ENCODE assay signal across 29 cellular contexts in genomic region chr4:39346856-39347519, GRCh38. TPM values are rescaled to one million over a fixed set of nuclear protein-coding genes. Genes with fewer than 3 reads are reported as not detected.
DNase-seq lines count a peak whose midpoint lies in the region; ATAC-seq and TF ChIP-seq lines count a peak whose summit lies in the region.
"Had no signal": no experiment of that assay in that cellular context is flagged by ENCODE, and none has a peak within 500 bp of the region (broad histone marks: within the 10 kb centered on the region; RNA-seq: fewer than 3 reads in every experiment).

No MANE protein-coding gene starts in this region.

- no peaks in the 10 kb centered on the region for H3K9me3 Mint-ChIP-seq in activated naive CD4-positive, alpha-beta T cell treated with anti-CD3 and anti-CD28 coated beads, Interleukin-2, amount 50 U/mL, for 24 hours
- H3K9me3 Mint-ChIP-seq in activated naive CD4-positive, alpha-beta T cell treated with anti-CD3 and anti-CD28 coated beads, Interleukin-2, amount 10 ng/mL, durations not matched to agents 7 days and 5 days: peaks cover 2% of the 10 kb centered on the region
- no peaks in the 10 kb centered on the region for H3K9me3 Mint-ChIP-seq in activated T-helper 17 cell treated with anti-CD3 and anti-CD28 coated beads, Interleukin-2, amount 50 U/mL, for 72 hours
- peaks cover 0 to 2% of the 10 kb centered on the region in 2 donors for H3K9me3 Mint-ChIP-seq in natural killer cell
- H3K9me3 Mint-ChIP-seq: effector memory CD8-positive, alpha-beta T cell had no signal

- H3K27ac Mint-ChIP-seq in activated naive CD4-positive, alpha-beta T cell treated with anti-CD3 and anti-CD28 coated beads, Interleukin-2, amount 50 U/mL, for 24 hours: peak overlapping the region; percentile 90
- no peak overlapping the region for H3K27ac Mint-ChIP-seq in activated naive CD4-positive, alpha-beta T cell treated with anti-CD3 and anti-CD28 coated beads, Interleukin-2, amount 10 ng/mL, durations not matched to agents 7 days and 5 days
- H3K27ac Mint-ChIP-seq in activated T-helper 17 cell treated with anti-CD3 and anti-CD28 coated beads, Interleukin-2, amount 50 U/mL, for 72 hours: peak overlapping the region; percentile 53
- peak overlapping the region; percentile 1 to 74 for H3K27ac Mint-ChIP-seq in natural killer cell
- H3K27ac Mint-ChIP-seq: stimulated activated memory B cell treated with anti-CD40 and anti-IgM and Interleukin-4, amounts not matched to agents 10 μg/mL and 1 μg/mL and 100 μg/mL, for 72 hours had no signal

- peaks cover 45% of the 10 kb centered on the region for H3K36me3 ChIP-seq in HAP-1 (replicated peaks)

- H3K4me3 ChIP-seq in HAP-1: no peak overlapping the region
- H3K4me3 ChIP-seq: lower lobe of right lung had no signal

- no peaks in the 10 kb centered on the region for H3K27me3 ChIP-seq in HAP-1 (ENCODE audit: low read depth)

- H3K36me3 Mint-ChIP-seq in activated naive CD4-positive, alpha-beta T cell treated with anti-CD3 and anti-CD28 coated beads, Interleukin-2, amount 50 U/mL, for 24 hours: peaks cover 40% of the 10 kb centered on the region
- H3K36me3 Mint-ChIP-seq in activated naive CD4-positive, alpha-beta T cell treated with anti-CD3 and anti-CD28 coated beads, Interleukin-2, amount 10 ng/mL, durations not matched to agents 7 days and 5 days: peaks cover 63% of the 10 kb centered on the region
- peaks cover 90% of the 10 kb centered on the region for H3K36me3 Mint-ChIP-seq in activated T-helper 17 cell treated with anti-CD3 and anti-CD28 coated beads, Interleukin-2, amount 50 U/mL, for 72 hours (ENCODE audit: low read depth)
- H3K36me3 Mint-ChIP-seq in natural killer cell: peaks cover 20% of the 10 kb centered on the region

- no peak for DNase-seq in activated naive CD4-positive, alpha-beta T cell treated with anti-CD3 and anti-CD28 coated beads, Interleukin-2, amount 10 ng/mL, durations not matched to agents 7 days and 5 days
- DNase-seq in D341Med (ENCODE audit: low spot score) (peak; percentile 61), natural killer cell (no peak), HAP-1 (ENCODE audit: low spot score in 2 of 2) (no peak), SHP77 treated with DMSO at 0.1 percent for 48 hours (lab: John Stamatoyannopoulos, UW) (no peak)
- DNase-seq: activated CD4-positive, alpha-beta T cell treated with anti-CD3 and anti-CD28 coated beads for 4 hours; cortex of kidney; effector memory CD8-positive, alpha-beta T cell; head of caudate nucleus; HFFc6; kidney; lower lobe of right lung; MV-4-11; naive thymus-derived CD8-positive, alpha-beta T cell; NCI-H2107; NCI-H345; NCI-H69; SHP77; T-helper 9 cell had no signal

- in situ Hi-C loops in HAP-1 (cut with MboI; ENCODE audit: low sequenced_read_pairs): no loop called here

- H3K4me1 Mint-ChIP-seq in activated naive CD4-positive, alpha-beta T cell treated with anti-CD3 and anti-CD28 coated beads, Interleukin-2, amount 50 U/mL, for 24 hours: peaks cover 65% of the 10 kb centered on the region
- H3K4me1 Mint-ChIP-seq in activated naive CD4-positive, alpha-beta T cell treated with anti-CD3 and anti-CD28 coated beads, Interleukin-2, amount 10 ng/mL, durations not matched to agents 7 days and 5 days: peaks cover 29% of the 10 kb centered on the region
- peaks cover 23% of the 10 kb centered on the region for H3K4me1 Mint-ChIP-seq in activated T-helper 17 cell treated with anti-CD3 and anti-CD28 coated beads, Interleukin-2, amount 50 U/mL, for 72 hours
- peaks cover 21 to 33% of the 10 kb centered on the region in 2 donors for H3K4me1 Mint-ChIP-seq in natural killer cell

- intact Hi-C loops in natural killer cell (cut with micrococcal nuclease): no loop called here

- ATAC-seq in activated T-helper 17 cell treated with anti-CD3 and anti-CD28 coated beads, Interleukin-2, amount 50 U/mL, for 72 hours (replicated peaks): no peak
- ATAC-seq in natural killer cell: no peak
- no peak for ATAC-seq in HG03045 (IDR thresholded peaks at IDR 0.05; ENCODE audit: unreplicated experiment)
- ATAC-seq: effector memory CD8-positive, alpha-beta T cell; lower lobe of right lung; naive thymus-derived CD8-positive, alpha-beta T cell; Panc1; stimulated activated memory B cell treated with anti-CD40 and anti-IgM and Interleukin-4, amounts not matched to agents 10 μg/mL and 1 μg/mL and 100 μg/mL, for 72 hours had no signal

- TF ChIP-seq CTCF in natural killer cell (IDR thresholded peaks at IDR 0.05): no peak

- H3K9me3 ChIP-seq in HAP-1: no peaks in the 10 kb centered on the region
- H3K9me3 ChIP-seq: lower lobe of right lung had no signal

- H3K4me3 Mint-ChIP-seq in activated naive CD4-positive, alpha-beta T cell treated with anti-CD3 and anti-CD28 coated beads, Interleukin-2, amount 50 U/mL, for 24 hours: peak overlapping the region; percentile 19
- H3K4me3 Mint-ChIP-seq in activated naive CD4-positive, alpha-beta T cell treated with anti-CD3 and anti-CD28 coated beads, Interleukin-2, amount 10 ng/mL, durations not matched to agents 7 days and 5 days: no peak overlapping the region
- H3K4me3 Mint-ChIP-seq in activated T-helper 17 cell treated with anti-CD3 and anti-CD28 coated beads, Interleukin-2, amount 50 U/mL, for 72 hours: peak overlapping the region; percentile 32
- peak overlapping the region; percentile 59 for H3K4me3 Mint-ChIP-seq in natural killer cell
- H3K4me3 Mint-ChIP-seq: effector memory CD8-positive, alpha-beta T cell; HFFc6; IgD-negative memory B cell; stimulated activated memory B cell treated with anti-CD40 and anti-IgM and Interleukin-4, amounts not matched to agents 10 μg/mL and 1 μg/mL and 100 μg/mL, for 72 hours; type B pancreatic cell had no signal

- H3K27me3 Mint-ChIP-seq in activated naive CD4-positive, alpha-beta T cell treated with anti-CD3 and anti-CD28 coated beads, Interleukin-2, amount 50 U/mL, for 24 hours: no peaks in the 10 kb centered on the region
- H3K27me3 Mint-ChIP-seq in activated naive CD4-positive, alpha-beta T cell treated with anti-CD3 and anti-CD28 coated beads, Interleukin-2, amount 10 ng/mL, durations not matched to agents 7 days and 5 days: no peaks in the 10 kb centered on the region
- H3K27me3 Mint-ChIP-seq in activated T-helper 17 cell treated with anti-CD3 and anti-CD28 coated beads, Interleukin-2, amount 50 U/mL, for 72 hours: no peaks in the 10 kb centered on the region
- H3K27me3 Mint-ChIP-seq in natural killer cell (ENCODE audit: low read depth in 2 of 2): no peaks in the 10 kb centered on the region
- H3K27me3 Mint-ChIP-seq: effector memory CD8-positive, alpha-beta T cell; IgD-negative memory B cell; naive thymus-derived CD8-positive, alpha-beta T cell; stimulated activated memory B cell treated with anti-CD40 and anti-IgM and Interleukin-4, amounts not matched to agents 10 μg/mL and 1 μg/mL and 100 μg/mL, for 72 hours; type B pancreatic cell had no signal

- H3K4me1 ChIP-seq in HAP-1: no peaks in the 10 kb centered on the region

- CTCF ChIA-PET in activated naive CD4-positive, alpha-beta T cell treated with anti-CD3 and anti-CD28 coated beads, Interleukin-2, amount 10 ng/mL, durations not matched to agents 7 days and 5 days (lab: Charles Lee): no interaction called here

RNA-seq across cellular contexts. Expression of gene RFC1, which starts 19.2 kb away (rescaled TPM):
- total RNA-seq in activated T-helper 17 cell treated with anti-CD3 and anti-CD28 coated beads, Interleukin-2, amount 50 U/mL, for 72 hours: 10 to 100 TPM; 79.0 to 86.3 TPM
- total RNA-seq in natural killer cell: 100 to 1,000 TPM in 1 of 3 donors, 10 to 100 TPM in 2; 74.6 to 103 (median 84.7) TPM

RNA-seq across cellular contexts. Expression of gene KLB, which starts 59.7 kb away (rescaled TPM):
- not detected for total RNA-seq in activated T-helper 17 cell treated with anti-CD3 and anti-CD28 coated beads, Interleukin-2, amount 50 U/mL, for 72 hours
- total RNA-seq in natural killer cell: under 1 TPM; 0.07 to 0.16 (median 0.10) TPM
- total RNA-seq: activated T-helper 2 cell treated with anti-CD3 and anti-CD28 coated beads, Interferon-gamma antibody, Interleukin-2, Interleukin-4, amounts not matched to agents 10 μg/mL and 5 μg/mL and 100 μg/mL, durations not matched to agents 14 hours and 24 hours and 36 hours; fibroblast of villous mesenchyme; HFFc6; kidney; osteocyte had no signal
